In the genomic region with DNA sequence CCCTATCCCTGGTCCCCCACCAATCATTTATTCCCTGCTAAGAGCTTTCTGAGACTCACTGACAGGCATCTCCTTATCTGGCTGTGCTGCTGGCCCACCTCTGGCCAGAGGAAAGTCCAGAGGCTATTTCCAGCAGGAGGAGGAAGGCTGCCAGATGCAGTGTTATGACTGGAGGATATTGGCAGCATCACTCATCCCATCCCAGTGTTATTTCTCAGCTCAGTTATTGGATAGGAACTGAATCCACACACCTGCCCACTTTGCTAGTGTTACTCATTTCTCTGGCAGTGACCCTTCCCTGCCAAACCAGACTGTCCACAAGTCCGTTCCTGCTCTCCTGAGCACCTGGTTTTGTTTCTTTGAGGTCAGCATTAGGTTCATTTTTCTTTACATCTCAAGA, we compare ENCODE assay signal across 15 cellular contexts.
DNase-seq lines count a peak whose midpoint lies in the region; ATAC-seq and TF ChIP-seq lines count a peak whose summit lies in the region.
"Had no signal": no experiment of that assay in that cellular context is flagged by ENCODE, and none has a peak within 500 bp of the region (broad histone marks: within the 10 kb centered on the region; RNA-seq: fewer than 3 reads in every experiment).

No MANE protein-coding gene starts in this region.

- no peak overlapping the region for H3K4me3 ChIP-seq in heart left ventricle
- no peak overlapping the region for H3K4me3 ChIP-seq in ascending aorta
- H3K4me3 ChIP-seq: BLaER1 treated with 17β-estradiol and CSF1 and Interleukin-3, amounts not matched to agents 10 nM and 100 nM had no signal

- H3K4me1 ChIP-seq in heart left ventricle (no peaks in the 10 kb centered on the region), ascending aorta (peaks cover 5 to 6% of the 10 kb centered on the region in 2 donors)

- WGBS in heart left ventricle, 4 donors: 59 to 70% (median 67%) methylated on average over 1 of the region's 1 CpG

- H3K27ac ChIP-seq in heart left ventricle: no peak overlapping the region
- H3K27ac ChIP-seq in ascending aorta: peak overlapping the region; percentile 69 to 72
- H3K27ac ChIP-seq: BLaER1 treated with 17β-estradiol and CSF1 and Interleukin-3, amounts not matched to agents 10 nM and 100 nM had no signal

- ATAC-seq in heart left ventricle (peak in 3 of 4 donors; percentile 49 to 68 (median 68)), left ventricle myocardium superior (peak; percentile 86), GM18502 (IDR thresholded peaks at IDR 0.05; ENCODE audit: poor library complexity, unreplicated experiment) (no peak)

- intact Hi-C loops in heart left ventricle (cut with DNase I): loop anchor here in 2 of 10 donors (5.0 to 10.0 kb wide), 2 partner anchors 221 to 224 kb away; a partner anchor contains a TSS
- intact Hi-C loops in cardiac septum (cut with DNase I): no loop called here
- intact Hi-C loops in ascending aorta (cut with DNase I): no loop called here
- intact Hi-C loops in left ventricle myocardium superior (cut with micrococcal nuclease): loop anchor here (10.0 kb wide), 1 partner anchor 224 kb away; a partner anchor contains a TSS

- DNase-seq in heart left ventricle (peak in 1 of 5 donors; percentile 30), cardiac septum (ENCODE audit: low spot score) (no peak), ascending aorta (ENCODE audit: low spot score in 2 of 2) (no peak), left ventricle myocardium superior (no peak), RPMI8226 (no peak)
- no peak for DNase-seq in activated naive CD4-positive, alpha-beta T cell (lab: John Stamatoyannopoulos, UW)
- DNase-seq: CD8-positive, alpha-beta memory T cell; GDM1; KG1; NCI-H1436; NCI-H2029 treated with DMSO at 0.1 percent for 48 hours; NCI-H2227 treated with DMSO at 0.1 percent for 48 hours; NCI-H524 had no signal

- H3K9me3 ChIP-seq in heart left ventricle: no peaks in the 10 kb centered on the region
- no peaks in the 10 kb centered on the region for H3K9me3 ChIP-seq in ascending aorta

- H3K27me3 ChIP-seq in heart left ventricle (no peaks in the 10 kb centered on the region), ascending aorta (no peaks in the 10 kb centered on the region)
- H3K27me3 ChIP-seq: BLaER1 treated with 17β-estradiol and CSF1 and Interleukin-3, amounts not matched to agents 10 nM and 100 nM had no signal

- H3K36me3 ChIP-seq in heart left ventricle: no peaks in the 10 kb centered on the region
- H3K36me3 ChIP-seq in ascending aorta: no peaks in the 10 kb centered on the region
- H3K36me3 ChIP-seq: BLaER1 treated with 17β-estradiol and CSF1 and Interleukin-3, amounts not matched to agents 10 nM and 100 nM had no signal

- no peak for TF ChIP-seq POLR2A in heart left ventricle (IDR thresholded peaks at IDR 0.05)

- no peak for TF ChIP-seq CTCF in heart left ventricle (IDR thresholded peaks at IDR 0.05)
- no peak for TF ChIP-seq CTCF in ascending aorta (IDR thresholded peaks at IDR 0.05)

Comparison
In these comparisons a context has a peak if more than half of its experiments do, and no peak if none do; other contexts are left out.
1. H3K27ac ChIP-seq: peak in ascending aorta (2 of 2); none in heart left ventricle (0 of 12).